Comparison of ENCODE assay signal across 11 cellular contexts in genomic region chr3:111981457-111981763, GRCh38. TPM values are rescaled to one million over a fixed set of nuclear protein-coding genes. Genes with fewer than 3 reads are reported as not detected.
DNase-seq lines count a peak whose midpoint lies in the region; ATAC-seq and TF ChIP-seq lines count a peak whose summit lies in the region.
"Had no signal": no experiment of that assay in that cellular context is flagged by ENCODE, and none has a peak within 500 bp of the region (broad histone marks: within the 10 kb centered on the region; RNA-seq: fewer than 3 reads in every experiment).

No MANE protein-coding gene starts in this region.

- H3K9me3 Mint-ChIP-seq in activated T-helper 2 cell treated with anti-CD3 and anti-CD28 coated beads, Interferon-gamma antibody, Interleukin-2, Interleukin-4, amounts not matched to agents 10 μg/mL and 5 μg/mL and 100 μg/mL, durations not matched to agents 14 hours and 24 hours and 36 hours: no peaks in the 10 kb centered on the region
- no peaks in the 10 kb centered on the region for H3K9me3 Mint-ChIP-seq in naive B cell

- no peak for TF ChIP-seq CTCF in DND-41 (IDR thresholded peaks at IDR 0.05; ENCODE audit: borderline replicate concordance, extremely low read depth, low read length, poor library complexity, severe bottlenecking)
- TF ChIP-seq CTCF in GM13976 (IDR thresholded peaks at IDR 0.05; ENCODE audit: borderline replicate concordance, control extremely low read depth, extremely low read depth, insufficient read depth, missing control alignments): no peak

- no peak overlapping the region for H3K9ac ChIP-seq in BLaER1 treated with 17β-estradiol and CSF1 and Interleukin-3, amounts not matched to agents 10 nM and 100 nM
- H3K9ac ChIP-seq in DND-41 (ENCODE audit: low read depth, low read length): peak overlapping the region; percentile 89; the same call in 1 of the 2 replicates

- DNase-seq in DND-41 (no peak), naive B cell (no peak), GM19238 (ENCODE audit: insufficient read length, low spot score) (no peak), GM13976 (ENCODE audit: low spot score) (no peak)
- DNase-seq in activated T-helper 2 cell treated with anti-CD3 and anti-CD28 coated beads, Interferon-gamma antibody, Interleukin-2, Interleukin-4, amounts not matched to agents 10 μg/mL and 5 μg/mL and 100 μg/mL, durations not matched to agents 14 hours and 24 hours and 36 hours (ENCODE audit: low spot score): no peak
- no peak for DNase-seq in NK-92 treated with Interleukin-12 subunit alpha and Interleukin-12 subunit beta, amount 100 ng/mL, for 24 hours (lab: John Stamatoyannopoulos, UW)
- DNase-seq: NCI-H2081 had no signal

- intact Hi-C loops in activated T-helper 2 cell treated with anti-CD3 and anti-CD28 coated beads, Interferon-gamma antibody, Interleukin-2, Interleukin-4, amounts not matched to agents 10 μg/mL and 5 μg/mL and 100 μg/mL, durations not matched to agents 14 hours and 24 hours and 36 hours (cut with micrococcal nuclease): no loop called here

- H3K4me1 Mint-ChIP-seq in activated T-helper 2 cell treated with anti-CD3 and anti-CD28 coated beads, Interferon-gamma antibody, Interleukin-2, Interleukin-4, amounts not matched to agents 10 μg/mL and 5 μg/mL and 100 μg/mL, durations not matched to agents 14 hours and 24 hours and 36 hours (ENCODE audit: low read depth): peaks cover 60% of the 10 kb centered on the region
- H3K4me1 Mint-ChIP-seq in naive B cell: peaks cover 24 to 52% (median 50%) of the 10 kb centered on the region in 3 donors

- in situ Hi-C loops in GM13976 (cut with MboI; ENCODE audit: low sequenced_read_pairs, unreplicated experiment): no loop called here

- peaks cover 4% of the 10 kb centered on the region for H3K27me3 Mint-ChIP-seq in activated T-helper 2 cell treated with anti-CD3 and anti-CD28 coated beads, Interferon-gamma antibody, Interleukin-2, Interleukin-4, amounts not matched to agents 10 μg/mL and 5 μg/mL and 100 μg/mL, durations not matched to agents 14 hours and 24 hours and 36 hours (ENCODE audit: low read depth)
- H3K27me3 Mint-ChIP-seq in naive B cell: no peaks in the 10 kb centered on the region

- H3K36me3 Mint-ChIP-seq in activated T-helper 2 cell treated with anti-CD3 and anti-CD28 coated beads, Interferon-gamma antibody, Interleukin-2, Interleukin-4, amounts not matched to agents 10 μg/mL and 5 μg/mL and 100 μg/mL, durations not matched to agents 14 hours and 24 hours and 36 hours (ENCODE audit: low read depth): peaks cover 56% of the 10 kb centered on the region
- peaks cover 0 to 4% of the 10 kb centered on the region in 2 donors for H3K36me3 Mint-ChIP-seq in naive B cell

- H3K36me3 ChIP-seq in BLaER1 treated with 17β-estradiol and CSF1 and Interleukin-3, amounts not matched to agents 10 nM and 100 nM: peaks cover 0 to 53% (median 26%) of the 10 kb centered on the region in 11 experiments; a peak in 20 of 22 replicates
- peaks cover 40% of the 10 kb centered on the region for H3K36me3 ChIP-seq in DND-41 (ENCODE audit: insufficient read depth, low read length)
- H3K36me3 ChIP-seq: thoracic aorta had no signal

- no peak overlapping the region for H3K27ac Mint-ChIP-seq in activated T-helper 2 cell treated with anti-CD3 and anti-CD28 coated beads, Interferon-gamma antibody, Interleukin-2, Interleukin-4, amounts not matched to agents 10 μg/mL and 5 μg/mL and 100 μg/mL, durations not matched to agents 14 hours and 24 hours and 36 hours
- peak overlapping the region in 2 of 6 donors; percentile 11 to 60 for H3K27ac Mint-ChIP-seq in naive B cell

- no peaks in the 10 kb centered on the region for H3K27me3 ChIP-seq in BLaER1 treated with 17β-estradiol and CSF1 and Interleukin-3, amounts not matched to agents 10 nM and 100 nM
- H3K27me3 ChIP-seq in DND-41 (ENCODE audit: insufficient read depth, low read length, poor library complexity): no peaks in the 10 kb centered on the region

- H3K4me2 ChIP-seq in BLaER1 treated with 17β-estradiol and CSF1 and Interleukin-3, amounts not matched to agents 10 nM and 100 nM: peak overlapping the region; percentile 62 to 88 (median 74); a peak in 19 of 22 replicates
- H3K4me2 ChIP-seq in DND-41 (ENCODE audit: insufficient read depth, low read length): peak overlapping the region; percentile 67

- no peak overlapping the region for H2AFZ ChIP-seq in DND-41 (ENCODE audit: low read depth, low read length)

- H3K79me2 ChIP-seq in DND-41 (ENCODE audit: insufficient read depth, low read length): peaks cover 67% of the 10 kb centered on the region

- H3K27ac ChIP-seq in BLaER1 treated with 17β-estradiol and CSF1 and Interleukin-3, amounts not matched to agents 10 nM and 100 nM: no peak overlapping the region
- peak overlapping the region; percentile 25; the same call in 1 of the 2 replicates for H3K27ac ChIP-seq in DND-41 (ENCODE audit: low read length)
- H3K27ac ChIP-seq: thoracic aorta had no signal

- no peak overlapping the region for H3K4me3 ChIP-seq in BLaER1 treated with 17β-estradiol and CSF1 and Interleukin-3, amounts not matched to agents 10 nM and 100 nM
- peak overlapping the region; percentile 5 to 91; a peak in 2 of 4 replicates for H3K4me3 ChIP-seq in DND-41 (ENCODE audit: low read depth in 1 of 2, low read length in 2 of 2)
- H3K4me3 ChIP-seq: thoracic aorta had no signal

- peak overlapping the region; percentile 18 for H3K4me3 Mint-ChIP-seq in activated T-helper 2 cell treated with anti-CD3 and anti-CD28 coated beads, Interferon-gamma antibody, Interleukin-2, Interleukin-4, amounts not matched to agents 10 μg/mL and 5 μg/mL and 100 μg/mL, durations not matched to agents 14 hours and 24 hours and 36 hours (ENCODE audit: low read depth)
- H3K4me3 Mint-ChIP-seq in naive B cell: peak overlapping the region; percentile 67 to 99 (median 90)

- no peaks in the 10 kb centered on the region for H3K9me3 ChIP-seq in BLaER1 treated with 17β-estradiol and CSF1 and Interleukin-3, amounts not matched to agents 10 nM and 100 nM (replicated peaks in 1 of 11)
- H3K9me3 ChIP-seq in DND-41 (ENCODE audit: insufficient read depth, low read length, severe bottlenecking): no peaks in the 10 kb centered on the region
- H3K9me3 ChIP-seq: thoracic aorta had no signal

- peaks cover 0 to 44% (median 9%) of the 10 kb centered on the region in 11 experiments; a peak in 12 of 22 replicates for H4K20me1 ChIP-seq in BLaER1 treated with 17β-estradiol and CSF1 and Interleukin-3, amounts not matched to agents 10 nM and 100 nM
- peaks cover 8% of the 10 kb centered on the region; the same call in 1 of the 2 replicates for H4K20me1 ChIP-seq in DND-41 (ENCODE audit: insufficient read depth, low read length)

- H3K4me1 ChIP-seq in BLaER1 treated with 17β-estradiol and CSF1 and Interleukin-3, amounts not matched to agents 10 nM and 100 nM: peaks cover 14 to 31% (median 24%) of the 10 kb centered on the region in 10 experiments
- peaks cover 35% of the 10 kb centered on the region for H3K4me1 ChIP-seq in DND-41 (ENCODE audit: insufficient read depth, low read length)

- ATAC-seq in DND-41 (ENCODE audit: insufficient read depth, low read depth) (no peak), naive B cell (ENCODE audit: low read depth in 2 of 2) (no peak)

RNA-seq across cellular contexts. Expression of gene ABHD10, which starts 2.6 kb away (rescaled TPM):
- total RNA-seq in activated T-helper 2 cell treated with anti-CD3 and anti-CD28 coated beads, Interferon-gamma antibody, Interleukin-2, Interleukin-4, amounts not matched to agents 10 μg/mL and 5 μg/mL and 100 μg/mL, durations not matched to agents 14 hours and 24 hours and 36 hours: 46.3 and 46.9 TPM in 2 replicates
- 10 to 100 TPM; 46.8 to 74.4 (median 62.4) TPM for polyA plus RNA-seq in naive B cell (ENCODE audit: low read depth in 6 of 6)

RNA-seq across cellular contexts. Expression of gene TAGLN3, which starts 17.3 kb away (rescaled TPM):
- 0.34 and 0.46 TPM in 2 replicates for total RNA-seq in activated T-helper 2 cell treated with anti-CD3 and anti-CD28 coated beads, Interferon-gamma antibody, Interleukin-2, Interleukin-4, amounts not matched to agents 10 μg/mL and 5 μg/mL and 100 μg/mL, durations not matched to agents 14 hours and 24 hours and 36 hours
- polyA plus RNA-seq in naive B cell (ENCODE audit: low read depth in 6 of 6): not detected
- total RNA-seq: chondrocyte, pulmonary artery endothelial cell, thoracic aorta had no signal

RNA-seq across cellular contexts. Expression of gene TMPRSS7, which starts 53.1 kb away (rescaled TPM):
- not detected in 2 replicates for total RNA-seq in activated T-helper 2 cell treated with anti-CD3 and anti-CD28 coated beads, Interferon-gamma antibody, Interleukin-2, Interleukin-4, amounts not matched to agents 10 μg/mL and 5 μg/mL and 100 μg/mL, durations not matched to agents 14 hours and 24 hours and 36 hours
- not detected for polyA plus RNA-seq in naive B cell (ENCODE audit: low read depth in 6 of 6)
- total RNA-seq: chondrocyte, pulmonary artery endothelial cell, thoracic aorta had no signal

Comparison
In these comparisons a context has a peak if more than half of its experiments do, and no peak if none do; other contexts are left out.
1. H3K4me3 ChIP-seq: peak in DND-41 (2 of 2); none in BLaER1 treated with 17β-estradiol and CSF1 and Interleukin-3, amounts not matched to agents 10 nM and 100 nM (0 of 10).